Comparison of ENCODE assay signal across 1 cellular context in genomic region chr1:226975909-226976670, GRCh38.
TF ChIP-seq lines count a peak whose summit lies in the region.

No MANE protein-coding gene starts in this region.

TF ChIP-seq in IMR-90, 13 proteins besides CTCF, POLR2A, EP300 and RAD21 (continued from another document):
- TF ChIP-seq MXI1 (IDR thresholded peaks at IDR 0.05; ENCODE audit: borderline replicate concordance, low read depth, low read length) (no peak), BHLHE40 (IDR thresholded peaks at IDR 0.05; ENCODE audit: low read depth, low read length) (no peak), FOS (IDR thresholded peaks at IDR 0.05; ENCODE audit: low read depth, low read length) (no peak)
TF ChIP-seq in IMR-90: peak in this region for 0.
